ENCODE assay signal across 1 cellular context in genomic region chr11:68030318-68031135, GRCh38.
TF ChIP-seq lines count a peak whose summit lies in the region.

Gene NDUFS8 (plus strand): TSS chr11:68030681. CDS start chr11:68032152, 1,471 bp downstream.

TF ChIP-seq in HEK293, 187 proteins besides CTCF, POLR2A, EP300 and RAD21 (continued from another document and continues in another):
- TF ChIP-seq ZNF488 (tag by site-specific recombination; IDR thresholded peaks at IDR 0.05) (no peak), HOXA7 (CRISPR knock-in tag; IDR thresholded peaks at IDR 0.05; ENCODE audit: borderline replicate concordance) (no peak; the same call in 1 of the 2 replicates), ZNF571 (tag by site-specific recombination; IDR thresholded peaks at IDR 0.05) (no peak), ZBTB8A (tag by site-specific recombination; IDR thresholded peaks at IDR 0.05) (no peak), WT1 (tag by site-specific recombination; IDR thresholded peaks at IDR 0.05) (no peak), ZNF280D (tag by site-specific recombination; IDR thresholded peaks at IDR 0.05) (no peak), ZNF792 (tag by site-specific recombination; IDR thresholded peaks at IDR 0.05) (no peak), ZNF202 (tag by site-specific recombination; IDR thresholded peaks at IDR 0.05; ENCODE audit: borderline replicate concordance) (no peak), ZNF624 (tag by site-specific recombination; IDR thresholded peaks at IDR 0.05) (no peak), ZNF184 (tag by site-specific recombination; IDR thresholded peaks at IDR 0.05) (no peak), ZNF10 (tag by site-specific recombination; IDR thresholded peaks at IDR 0.05) (0 out of 2 replicates have a peak, but pooled peaks have one; percentile 37), ZNF16 (tag by site-specific recombination; IDR thresholded peaks at IDR 0.05; ENCODE audit: low read depth) (no peak), ZSCAN5A (tag by site-specific recombination; IDR thresholded peaks at IDR 0.05) (no peak), ZNF677 (tag by site-specific recombination; IDR thresholded peaks at IDR 0.05) (no peak), ZNF600 (tag by site-specific recombination; IDR thresholded peaks at IDR 0.05) (no peak), PATZ1 (tag by site-specific recombination; IDR thresholded peaks at IDR 0.05) (peak; percentile 75), ZNF518A (tag by site-specific recombination; conservative IDR thresholded peaks at IDR 0.05; ENCODE audit: low read depth) (peak; percentile 59), ZBTB7A (tag by site-specific recombination; IDR thresholded peaks at IDR 0.05; ENCODE audit: low read depth) (no peak), ZSCAN18 (tag by site-specific recombination; IDR thresholded peaks at IDR 0.05) (no peak), BCL6B (tag by site-specific recombination; IDR thresholded peaks at IDR 0.05) (no peak), ZNF513 (tag by site-specific recombination; IDR thresholded peaks at IDR 0.05) (no peak), ZNF654 (tag by site-specific recombination; IDR thresholded peaks at IDR 0.05; ENCODE audit: low read depth) (no peak), ZBTB1 (tag by site-specific recombination; IDR thresholded peaks at IDR 0.05) (no peak), ZIC2 (tag by site-specific recombination; IDR thresholded peaks at IDR 0.05) (no peak; the same call in 1 of the 2 replicates), MYNN (tag by site-specific recombination; IDR thresholded peaks at IDR 0.05; ENCODE audit: borderline replicate concordance) (no peak), KLF9 (tag by site-specific recombination; IDR thresholded peaks at IDR 0.05; ENCODE audit: low read depth) (peak; percentile 54), ZNF133 (tag by site-specific recombination; IDR thresholded peaks at IDR 0.05) (no peak), KLF7 (tag by site-specific recombination; IDR thresholded peaks at IDR 0.05; ENCODE audit: borderline replicate concordance) (no peak), ZNF239 (tag by site-specific recombination; IDR thresholded peaks at IDR 0.05) (no peak), ZNF610 (tag by site-specific recombination; IDR thresholded peaks at IDR 0.05; ENCODE audit: borderline replicate concordance) (no peak), ZNF560 (tag by site-specific recombination; IDR thresholded peaks at IDR 0.05; ENCODE audit: borderline replicate concordance) (no peak), ZNF664 (tag by site-specific recombination; IDR thresholded peaks at IDR 0.05) (no peak), HIC1 (tag by site-specific recombination; IDR thresholded peaks at IDR 0.05) (no peak), ZNF280C (tag by site-specific recombination; IDR thresholded peaks at IDR 0.05) (no peak)
